14 cellular contexts compared by ENCODE assay signal in the genomic region with DNA sequence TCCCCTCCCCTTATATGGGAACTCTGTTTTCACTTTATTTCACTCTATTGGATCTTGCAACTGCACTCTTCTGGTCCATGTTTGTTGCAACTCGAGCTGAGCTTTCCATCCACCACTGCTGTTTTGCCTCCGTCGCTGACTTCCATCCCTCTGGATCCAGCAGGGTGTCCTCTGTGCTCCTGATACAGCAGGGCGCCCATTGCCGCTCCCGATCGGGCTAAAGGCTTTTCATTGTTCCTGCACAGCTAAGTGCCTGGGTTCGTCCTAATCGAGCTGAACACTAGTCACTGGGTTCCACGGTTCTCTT.
"Had no signal": no experiment of that assay in that cellular context is flagged by ENCODE, and none has a peak within 500 bp of the region (broad histone marks: within the 10 kb centered on the region; RNA-seq: fewer than 3 reads in every experiment).

No MANE protein-coding gene starts in this region.

- H3K27ac ChIP-seq: foreskin keratinocyte, sigmoid colon, skin epidermis had no signal

- H3K9me3 ChIP-seq: mucosa of descending colon, sigmoid colon had no signal

- H3K4me3 Mint-ChIP-seq: dendritic cell treated with granulocyte-macrophage colony-stimulating factor and Interleukin-4, amounts not matched to agents 40 ng/mL and 50 ng/mL, for 4 days; naive thymus-derived CD8-positive, alpha-beta T cell had no signal

- H3K27me3 Mint-ChIP-seq: naive thymus-derived CD8-positive, alpha-beta T cell had no signal

- ATAC-seq: foreskin keratinocyte; left colon; left ventricle myocardium superior; mucosa of descending colon; naive thymus-derived CD8-positive, alpha-beta T cell had no signal

- H3K27me3 ChIP-seq: foreskin keratinocyte, sigmoid colon had no signal

- H3K4me1 ChIP-seq: foreskin keratinocyte, sigmoid colon had no signal

- H3K9me3 Mint-ChIP-seq: dendritic cell treated with granulocyte-macrophage colony-stimulating factor and Interleukin-4, amounts not matched to agents 40 ng/mL and 50 ng/mL, for 4 days; naive thymus-derived CD8-positive, alpha-beta T cell had no signal

- DNase-seq: erythroblast; foreskin keratinocyte; left colon; left ventricle myocardium superior; mesendoderm; mucosa of descending colon; naive thymus-derived CD8-positive, alpha-beta T cell; posterior cingulate gyrus; sigmoid colon; stimulated activated CD4-positive, alpha-beta T cell treated with anti-CD3 and anti-CD28 coated beads, Interleukin-12 subunit alpha, Interleukin-12 subunit beta, amount 100 ng/mL, for 4 hours; stimulated activated naive CD4-positive, alpha-beta T cell treated with Interleukin-2 at 50 U/mL for 16 hours; trophoblast cell had no signal
